In the genomic region with DNA sequence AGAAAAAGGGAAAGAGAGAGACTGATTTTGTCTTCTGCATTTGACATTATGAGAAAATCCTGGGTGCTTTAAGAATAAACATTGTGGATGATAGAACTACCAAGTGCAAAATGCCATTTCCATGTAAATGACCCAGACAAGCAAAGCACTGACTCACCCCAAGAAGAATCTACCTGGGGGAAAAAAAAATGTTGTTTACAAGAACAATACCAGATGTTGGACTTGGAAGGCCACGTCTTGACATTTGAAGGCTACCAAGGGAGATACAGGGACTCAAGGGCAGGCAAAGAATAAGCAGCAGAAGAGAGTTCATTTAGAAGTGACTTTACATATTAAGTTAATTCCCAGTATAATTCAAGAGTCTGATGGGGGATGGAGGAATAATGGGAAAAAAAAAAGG, we compare ENCODE assay signal across 29 cellular contexts.
A peak's percentile ranks its signal among the peaks of the same experiment; 100 is the strongest.
DNase-seq lines count a peak whose midpoint lies in the region; ATAC-seq, FAIRE-seq and TF ChIP-seq lines count a peak whose summit lies in the region.
"Had no signal": no experiment of that assay in that cellular context is flagged by ENCODE, and none has a peak within 500 bp of the region (broad histone marks: within the 10 kb centered on the region; RNA-seq: fewer than 3 reads in every experiment).

No MANE protein-coding gene starts in this region.

- H3K4me3 ChIP-seq in GM23338 (no peak overlapping the region), body of pancreas (no peak overlapping the region), pancreas (no peak overlapping the region)
- H3K4me3 ChIP-seq: BLaER1, GM12878 had no signal

- no peaks in the 10 kb centered on the region for H4K20me1 ChIP-seq in GM23338 (replicated peaks; ENCODE audit: insufficient read depth)
- H4K20me1 ChIP-seq: BLaER1 had no signal

- H3K79me2 ChIP-seq in GM23338 (replicated peaks; ENCODE audit: insufficient read depth) = no peaks in the 10 kb centered on the region

- 8 to 19% methylated on average over 1 of the region's 1 CpG for WGBS in body of pancreas, 2 donors
- WGBS in pancreas, 2 donors = 14 to 21% methylated on average over 1 of the region's 1 CpG

- H2AFZ ChIP-seq in GM23338 = no peak overlapping the region

- no peaks in the 10 kb centered on the region for H3K9me3 Mint-ChIP-seq in GM23338

- TF ChIP-seq POLR2A in body of pancreas (IDR thresholded peaks at IDR 0.05) = no peak

- H3K4me3 Mint-ChIP-seq in GM23338 = no peak overlapping the region
- H3K4me3 Mint-ChIP-seq: CD14-positive monocyte; CD4-positive, alpha-beta memory T cell; CD4-positive, CD25-positive, alpha-beta regulatory T cell; CD8-positive, alpha-beta memory T cell had no signal

- no peak for DNase-seq in GM23338 (ENCODE audit: low spot score)
- DNase-seq in body of pancreas = peak in 3 of 4 donors; percentile 19 to 59 (median 37)
- peak; percentile 11 for DNase-seq in islet precursor cell
- DNase-seq in pancreas = peak in 3 of 6 donors; percentile 23 to 33 (median 29)
- DNase-seq in hippocampal formation (lab: John Stamatoyannopoulos, UW) = no peak
- no peak for DNase-seq in HCEC 1CT
- DNase-seq in HuH-7 (ENCODE audit: low spot score) = no peak
- no peak for DNase-seq in activated CD4-positive, alpha-beta T cell treated with anti-CD3 and anti-CD28 coated beads for 48 hours
- DNase-seq: 8988T; ACHN; BE2C; C1 segment of cervical spinal cord; CD4-positive, alpha-beta memory T cell; CD4-positive, CD25-positive, alpha-beta regulatory T cell; CD8-positive, alpha-beta memory T cell; COR-L47; DMS 273 treated with DMSO at 0.1 percent for 48 hours; DMS153; DMS53; DMS79; DND-41; EL; GDM1 had no signal

- H3K4me2 ChIP-seq in GM23338 = no peak overlapping the region
- H3K4me2 ChIP-seq: BLaER1 had no signal

- H3K4me1 ChIP-seq in GM23338 (ENCODE audit: insufficient read depth) = no peaks in the 10 kb centered on the region
- peaks cover 23% of the 10 kb centered on the region for H3K4me1 ChIP-seq in body of pancreas
- peaks cover 3 to 9% (median 5%) of the 10 kb centered on the region in 3 donors for H3K4me1 ChIP-seq in pancreas
- H3K4me1 ChIP-seq: BE2C, BLaER1 had no signal

- ATAC-seq in GM23338 = no peak
- ATAC-seq in body of pancreas = peak; percentile 84
- ATAC-seq in pancreas = peak; percentile 82 to 92 (median 84)
- ATAC-seq: GM12878 had no signal

- H3K9me3 ChIP-seq in body of pancreas (no peaks in the 10 kb centered on the region), pancreas (no peaks in the 10 kb centered on the region)
- H3K9me3 ChIP-seq: BE2C, BLaER1 had no signal

- H3K27ac Mint-ChIP-seq in GM23338 = 0 out of 2 replicates have a peak overlapping the region, but pooled peaks have one; percentile 20
- H3K27ac Mint-ChIP-seq: CD14-positive monocyte; CD4-positive, alpha-beta memory T cell; CD4-positive, CD25-positive, alpha-beta regulatory T cell had no signal

- H3K27me3 Mint-ChIP-seq in GM23338 (ENCODE audit: insufficient read depth, low read depth, poor library complexity) = no peaks in the 10 kb centered on the region

- no peaks in the 10 kb centered on the region for H3K36me3 ChIP-seq in GM23338 (ENCODE audit: insufficient read depth)
- no peaks in the 10 kb centered on the region for H3K36me3 ChIP-seq in body of pancreas (replicated peaks in 1 of 2; ENCODE audit: insufficient read depth in 1 of 2, low read depth in 2 of 2)
- H3K36me3 ChIP-seq in pancreas = no peaks in the 10 kb centered on the region
- H3K36me3 ChIP-seq: BE2C, BLaER1 had no signal

- peaks cover 5% of the 10 kb centered on the region; the same call in 2 of the 3 replicates for H3K4me1 Mint-ChIP-seq in GM23338
- H3K4me1 Mint-ChIP-seq: CD14-positive monocyte; CD4-positive, alpha-beta memory T cell; CD4-positive, CD25-positive, alpha-beta regulatory T cell; CD8-positive, alpha-beta memory T cell had no signal

- no peaks in the 10 kb centered on the region for H3F3A ChIP-seq in GM23338 (replicated peaks; ENCODE audit: low read depth)

- FAIRE-seq in pancreas (lab: Jason Lieb, UNC) = no peak
- FAIRE-seq: A204.1, GM12878, GM12892, GM18507 had no signal

- no peak overlapping the region for H3K27ac ChIP-seq in GM23338 (ENCODE audit: low read depth)
- peak overlapping the region in 3 of 4 donors; percentile 40 to 59 (median 52) for H3K27ac ChIP-seq in body of pancreas
- H3K27ac ChIP-seq in pancreas = peak overlapping the region in 2 of 4 donors; percentile 28 to 60
- H3K27ac ChIP-seq: BLaER1 had no signal

- H3K27me3 ChIP-seq in GM23338 (ENCODE audit: insufficient read depth) (no peaks in the 10 kb centered on the region), body of pancreas (no peaks in the 10 kb centered on the region), pancreas (no peaks in the 10 kb centered on the region)
- H3K27me3 ChIP-seq: BE2C, BLaER1 had no signal

- H3K9me2 ChIP-seq in GM23338 (ENCODE audit: insufficient read depth) = no peaks in the 10 kb centered on the region; the same call in 1 of the 2 replicates

- intact Hi-C loops in body of pancreas (cut with DNase I) (no loop called here), pancreas (cut with DNase I) (no loop called here)

- no peak for TF ChIP-seq CTCF in GM23338 (conservative IDR thresholded peaks at IDR 0.05; ENCODE audit: low read depth in 2 of 2)
- TF ChIP-seq CTCF in body of pancreas (IDR thresholded peaks at IDR 0.05) = no peak
- no peak for TF ChIP-seq CTCF in pancreas (IDR thresholded peaks at IDR 0.05)

- H3K36me3 Mint-ChIP-seq in GM23338 (ENCODE audit: low read depth) = no peaks in the 10 kb centered on the region
- H3K36me3 Mint-ChIP-seq: CD14-positive monocyte; CD4-positive, alpha-beta memory T cell; CD4-positive, CD25-positive, alpha-beta regulatory T cell; CD8-positive, alpha-beta memory T cell had no signal

TF ChIP-seq in GM23338, 12 proteins besides CTCF, POLR2A, EP300 and RAD21:
- TF ChIP-seq JUNB (IDR thresholded peaks at IDR 0.05; ENCODE audit: unreplicated experiment) (no peak), CREB1 (CRISPR knock-in tag; IDR thresholded peaks at IDR 0.05; ENCODE audit: low read depth) (no peak), ZNF331 (CRISPR knock-in tag; IDR thresholded peaks at IDR 0.05; ENCODE audit: low read depth) (no peak), EZH2 (IDR thresholded peaks at IDR 0.05; ENCODE audit: low read depth, unreplicated experiment) (no peak), EZH2phosphoT487 (IDR thresholded peaks at IDR 0.05; ENCODE audit: unreplicated experiment) (no peak)

Comparison
In these comparisons a context has a peak if more than half of its experiments do, and no peak if none do; other contexts are left out.
1. DNase-seq: peak in body of pancreas (3 of 4) and islet precursor cell (single experiment); none in GM23338 (single experiment), hippocampal formation (0 of 2), HCEC 1CT (single experiment), HuH-7 (single experiment) and activated CD4-positive, alpha-beta T cell treated with anti-CD3 and anti-CD28 coated beads for 48 hours (single experiment).